19 cellular contexts compared by ENCODE assay signal in the genomic region with DNA sequence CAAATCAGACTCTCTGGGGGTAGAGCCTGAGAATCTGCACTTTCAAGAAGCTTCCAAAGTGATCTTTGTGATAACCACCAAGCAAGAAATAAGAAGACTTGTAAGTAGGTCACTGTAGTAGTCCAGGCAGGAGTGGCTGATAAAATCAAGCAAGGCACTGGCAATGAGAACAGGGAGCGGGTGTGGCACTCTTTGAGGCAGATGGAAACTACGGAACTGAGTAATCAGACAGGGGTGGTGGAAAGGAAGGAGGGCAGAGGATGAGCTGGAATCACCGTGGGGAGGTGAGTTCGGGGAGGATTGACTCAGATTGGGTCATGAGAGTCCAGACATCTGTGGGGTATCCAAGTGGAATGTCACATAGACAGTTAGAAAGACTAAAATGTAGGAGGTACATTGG.
"Had no signal": no experiment of that assay in that cellular context is flagged by ENCODE, and none has a peak within 500 bp of the region (broad histone marks: within the 10 kb centered on the region; RNA-seq: fewer than 3 reads in every experiment).

No MANE protein-coding gene starts in this region.

- H3K36me3 Mint-ChIP-seq: activated CD8-positive, alpha-beta memory T cell treated with anti-CD3 and anti-CD28 coated beads, Interleukin-2, amount 10 ng/mL, durations not matched to agents 7 days and 5 days; activated naive CD8-positive, alpha-beta T cell; mesothelial cell of epicardium; natural killer cell treated with Interleukin-12 subunit alpha and Interleukin-12 subunit beta and Interleukin-15 and Interleukin-18, amount 100 ng/mL, for 72 hours; T-cell; WTC11 had no signal

- ATAC-seq: activated CD4-positive, alpha-beta T cell treated with anti-CD3 and anti-CD28 coated beads for 36 hours; activated CD8-positive, alpha-beta memory T cell treated with anti-CD3 and anti-CD28 coated beads, Interleukin-2, amount 10 ng/mL, durations not matched to agents 7 days and 5 days; body of pancreas; lower lobe of right lung; natural killer cell treated with Interleukin-12 subunit alpha and Interleukin-12 subunit beta and Interleukin-15 and Interleukin-18, amount 100 ng/mL, for 72 hours; right lobe of liver; stimulated activated naive CD8-positive, alpha-beta T cell treated with anti-CD3 and anti-CD28 coated beads, Interleukin-15, amount 100 ng/mL, for 72 hours; T-cell; WTC11 had no signal

- H3K4me1 ChIP-seq: parathyroid adenoma had no signal

- H3K27me3 ChIP-seq: body of pancreas, right lobe of liver had no signal

- H3K9me3 ChIP-seq: body of pancreas, lower lobe of right lung, right lobe of liver, suprapubic skin had no signal

- DNase-seq: activated CD4-positive, alpha-beta T cell treated with anti-CD3 and anti-CD28 coated beads for 36 hours; activated CD8-positive, alpha-beta memory T cell treated with anti-CD3 and anti-CD28 coated beads, Interleukin-2, amount 10 ng/mL, durations not matched to agents 7 days and 5 days; amygdala; body of pancreas; central memory CD4-positive, alpha-beta T cell; dorsolateral prefrontal cortex; lower lobe of right lung; right lobe of liver; stimulated activated CD4-positive, alpha-beta T cell treated with anti-CD3 and anti-CD28 coated beads, Interleukin-4, amount 100 ng/mL, for 1 hour; stimulated activated naive CD8-positive, alpha-beta T cell treated with anti-CD3 and anti-CD28 coated beads, Interleukin-15, amount 100 ng/mL, for 72 hours; T-cell; trophoblast cell had no signal

- H3K27me3 Mint-ChIP-seq: activated naive CD8-positive, alpha-beta T cell had no signal

- H3K27ac Mint-ChIP-seq: activated CD4-positive, alpha-beta T cell treated with anti-CD3 and anti-CD28 coated beads for 36 hours; activated CD8-positive, alpha-beta memory T cell treated with anti-CD3 and anti-CD28 coated beads, Interleukin-2, amount 10 ng/mL, durations not matched to agents 7 days and 5 days; activated naive CD8-positive, alpha-beta T cell; mesothelial cell of epicardium; WTC11 had no signal

- H3K4me3 Mint-ChIP-seq: activated CD4-positive, alpha-beta T cell treated with anti-CD3 and anti-CD28 coated beads for 36 hours; activated CD8-positive, alpha-beta memory T cell treated with anti-CD3 and anti-CD28 coated beads, Interleukin-2, amount 10 ng/mL, durations not matched to agents 7 days and 5 days; activated naive CD8-positive, alpha-beta T cell; mesothelial cell of epicardium; natural killer cell treated with Interleukin-12 subunit alpha and Interleukin-12 subunit beta and Interleukin-15 and Interleukin-18, amount 100 ng/mL, for 72 hours; stimulated activated naive CD8-positive, alpha-beta T cell treated with anti-CD3 and anti-CD28 coated beads, Interleukin-15, amount 100 ng/mL, for 72 hours; T-cell; WTC11 had no signal

- H3K27ac ChIP-seq: body of pancreas, dorsolateral prefrontal cortex, lower lobe of right lung, parathyroid adenoma, right lobe of liver, suprapubic skin had no signal

- H3K36me3 ChIP-seq: lower lobe of right lung, right lobe of liver, suprapubic skin had no signal

- H3K4me3 ChIP-seq: body of pancreas, dorsolateral prefrontal cortex, lower lobe of right lung, right lobe of liver, smooth muscle cell, suprapubic skin had no signal

- H3K9me3 Mint-ChIP-seq: mesothelial cell of epicardium; natural killer cell treated with Interleukin-12 subunit alpha and Interleukin-12 subunit beta and Interleukin-15 and Interleukin-18, amount 100 ng/mL, for 72 hours; stimulated activated naive CD8-positive, alpha-beta T cell treated with anti-CD3 and anti-CD28 coated beads, Interleukin-15, amount 100 ng/mL, for 72 hours; T-cell had no signal
